Comparison of ENCODE assay signal across 1 cellular context in the genomic region with DNA sequence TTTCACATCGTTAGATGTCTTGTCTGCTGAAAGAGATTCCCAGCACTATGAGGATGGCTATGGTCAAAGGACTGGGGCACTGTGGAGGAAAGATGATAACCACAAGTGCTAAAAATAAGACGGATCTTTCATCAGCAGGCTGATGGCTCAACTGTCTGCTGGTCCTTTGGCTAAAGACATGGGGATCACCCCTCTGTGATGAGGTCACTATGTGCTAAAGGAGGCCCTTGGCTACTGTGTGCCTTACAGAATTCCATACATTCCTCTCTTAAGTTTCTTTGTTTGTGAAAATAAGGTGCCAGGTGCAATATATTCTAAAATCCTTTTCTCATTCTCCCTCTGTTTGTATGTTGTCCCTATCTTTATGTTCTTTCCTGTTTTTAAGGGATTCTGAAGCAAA.
TF ChIP-seq lines count a peak whose summit lies in the region.

No MANE protein-coding gene starts in this region.

TF ChIP-seq in GM23338, 12 proteins besides CTCF, POLR2A, EP300 and RAD21 (continued from another document):
- no peak for TF ChIP-seq ZNF462 (CRISPR knock-in tag; IDR thresholded peaks at IDR 0.05)
- no peak for TF ChIP-seq STAT1 (IDR thresholded peaks at IDR 0.05; ENCODE audit: unreplicated experiment)
- no peak for TF ChIP-seq EZH2 (IDR thresholded peaks at IDR 0.05; ENCODE audit: low read depth, unreplicated experiment)
- TF ChIP-seq, protein P1, sequence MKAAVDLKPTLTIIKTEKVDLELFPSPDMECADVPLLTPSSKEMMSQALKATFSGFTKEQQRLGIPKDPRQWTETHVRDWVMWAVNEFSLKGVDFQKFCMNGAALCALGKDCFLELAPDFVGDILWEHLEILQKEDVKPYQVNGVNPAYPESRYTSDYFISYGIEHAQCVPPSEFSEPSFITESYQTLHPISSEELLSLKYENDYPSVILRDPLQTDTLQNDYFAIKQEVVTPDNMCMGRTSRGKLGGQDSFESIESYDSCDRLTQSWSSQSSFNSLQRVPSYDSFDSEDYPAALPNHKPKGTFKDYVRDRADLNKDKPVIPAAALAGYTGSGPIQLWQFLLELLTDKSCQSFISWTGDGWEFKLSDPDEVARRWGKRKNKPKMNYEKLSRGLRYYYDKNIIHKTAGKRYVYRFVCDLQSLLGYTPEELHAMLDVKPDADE (IDR thresholded peaks at IDR 0.05) = no peak
- TF ChIP-seq, protein P2, sequence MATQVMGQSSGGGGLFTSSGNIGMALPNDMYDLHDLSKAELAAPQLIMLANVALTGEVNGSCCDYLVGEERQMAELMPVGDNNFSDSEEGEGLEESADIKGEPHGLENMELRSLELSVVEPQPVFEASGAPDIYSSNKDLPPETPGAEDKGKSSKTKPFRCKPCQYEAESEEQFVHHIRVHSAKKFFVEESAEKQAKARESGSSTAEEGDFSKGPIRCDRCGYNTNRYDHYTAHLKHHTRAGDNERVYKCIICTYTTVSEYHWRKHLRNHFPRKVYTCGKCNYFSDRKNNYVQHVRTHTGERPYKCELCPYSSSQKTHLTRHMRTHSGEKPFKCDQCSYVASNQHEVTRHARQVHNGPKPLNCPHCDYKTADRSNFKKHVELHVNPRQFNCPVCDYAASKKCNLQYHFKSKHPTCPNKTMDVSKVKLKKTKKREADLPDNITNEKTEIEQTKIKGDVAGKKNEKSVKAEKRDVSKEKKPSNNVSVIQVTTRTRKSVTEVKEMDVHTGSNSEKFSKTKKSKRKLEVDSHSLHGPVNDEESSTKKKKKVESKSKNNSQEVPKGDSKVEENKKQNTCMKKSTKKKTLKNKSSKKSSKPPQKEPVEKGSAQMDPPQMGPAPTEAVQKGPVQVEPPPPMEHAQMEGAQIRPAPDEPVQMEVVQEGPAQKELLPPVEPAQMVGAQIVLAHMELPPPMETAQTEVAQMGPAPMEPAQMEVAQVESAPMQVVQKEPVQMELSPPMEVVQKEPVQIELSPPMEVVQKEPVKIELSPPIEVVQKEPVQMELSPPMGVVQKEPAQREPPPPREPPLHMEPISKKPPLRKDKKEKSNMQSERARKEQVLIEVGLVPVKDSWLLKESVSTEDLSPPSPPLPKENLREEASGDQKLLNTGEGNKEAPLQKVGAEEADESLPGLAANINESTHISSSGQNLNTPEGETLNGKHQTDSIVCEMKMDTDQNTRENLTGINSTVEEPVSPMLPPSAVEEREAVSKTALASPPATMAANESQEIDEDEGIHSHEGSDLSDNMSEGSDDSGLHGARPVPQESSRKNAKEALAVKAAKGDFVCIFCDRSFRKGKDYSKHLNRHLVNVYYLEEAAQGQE (IDR thresholded peaks at IDR 0.05; ENCODE audit: unreplicated experiment) = no peak
